20 cellular contexts compared by ENCODE assay signal in genomic region chr16:15913046-15913698, GRCh38. TPM values are rescaled to one million over a fixed set of nuclear protein-coding genes. Genes with fewer than 3 reads are reported as not detected.
A peak's percentile ranks its signal among the peaks of the same experiment; 100 is the strongest.
DNase-seq lines count a peak whose midpoint lies in the region; ATAC-seq, FAIRE-seq and TF ChIP-seq lines count a peak whose summit lies in the region.
"Had no signal": no experiment of that assay in that cellular context is flagged by ENCODE, and none has a peak within 500 bp of the region (broad histone marks: within the 10 kb centered on the region; RNA-seq: fewer than 3 reads in every experiment).

No MANE protein-coding gene starts in this region.

- H3K4me1 ChIP-seq in GM12878 (ENCODE audit: control insufficient read depth, insufficient read depth, low read length), result no peaks in the 10 kb centered on the region
- H3K4me1 ChIP-seq: esophagus squamous epithelium, parathyroid adenoma, testis had no signal

- H3K4me3 ChIP-seq in GM12878, result no peak overlapping the region
- H3K4me3 ChIP-seq: esophagus squamous epithelium, testis had no signal

- FAIRE-seq in GM12878 (lab: Jason Lieb, UNC), result no peak
- FAIRE-seq: D721Med, H1 had no signal

- WGBS in GM12878 (ENCODE audit: insufficient coverage, insufficient replicate concordance, low lambda C conversion rate, missing lambda C conversion rate), result 52% methylated on average over 7 of the region's 7 CpGs

- no peaks in the 10 kb centered on the region for H4K20me1 ChIP-seq in GM12878 (ENCODE audit: control insufficient read depth, insufficient read depth)

- DNase-seq in activated effector memory CD4-positive, alpha-beta T cell treated with anti-CD3 and anti-CD28 coated beads, Interleukin-2, amount 50 U/mL, for 16 hours, result peak; percentile 42
- DNase-seq in activated effector memory CD4-positive, alpha-beta T cell treated with Interleukin-2 at 50 U/mL for 16 hours, result no peak
- DNase-seq in NCI-H69 (lab: John Stamatoyannopoulos, UW) (peak; percentile 28), GM12878 (ENCODE audit: low read depth, low spot score) (no peak), posterior vena cava (ENCODE audit: low spot score) (peak; percentile 49), dedifferentiated amniotic fluid mesenchymal stem cell (ENCODE audit: extremely low spot score) (no peak), GDM1 (lab: John Stamatoyannopoulos, UW) (no peak)
- DNase-seq: activated CD4-positive, alpha-beta T cell treated with anti-CD3 and anti-CD28 coated beads for 4 hours; activated gamma-delta T cell; brain microvascular endothelial cell; esophagus squamous epithelium; NCI-H1930; NCI-H446 treated with DMSO at 0.1 percent for 48 hours; SHP77 treated with DMSO at 0.1 percent for 48 hours; stimulated activated CD4-positive, alpha-beta T cell treated with anti-CD3 and anti-CD28 coated beads, Interleukin-2, amount 100 ng/mL, for 48 hours; testis had no signal

- TF ChIP-seq RAD21 in GM12878 (IDR thresholded peaks at IDR 0.05; ENCODE audit: insufficient read depth, low read depth, low read length), result no peak

- POLR2A ChIA-PET in GM12878 (lab: Charles Lee), result interaction anchor here (0.7 kb wide), 1 partner anchor 29 kb away, joined by 3 read pairs; no protein-coding TSS in a partner anchor

- no peak overlapping the region for H3K4me2 ChIP-seq in GM12878 (ENCODE audit: control insufficient read depth, insufficient read depth)

- H3K36me3 ChIP-seq in GM12878 (ENCODE audit: control insufficient read depth in 2 of 2, insufficient read depth in 2 of 2, low read length in 1 of 2), result no peaks in the 10 kb centered on the region
- H3K36me3 ChIP-seq: brain microvascular endothelial cell, esophagus squamous epithelium had no signal

- TF ChIP-seq POLR2A in GM12878 (IDR thresholded peaks at IDR 0.05; ENCODE audit: low read depth, low read length), result no peak

- SMC1A ChIA-PET in GM12878 (lab: Charles Lee; ENCODE audit: uncharacterized antibody, unreplicated experiment), result no interaction called here

- H3K9ac ChIP-seq in GM12878 (ENCODE audit: control insufficient read depth, insufficient read depth, low read length), result no peak overlapping the region
- H3K9ac ChIP-seq: parathyroid adenoma had no signal

- intact Hi-C loops in GM12878 (cut with micrococcal nuclease; ENCODE audit: unreplicated experiment), result no loop called here
- intact Hi-C loops in posterior vena cava (cut with DNase I), result no loop called here

- TF ChIP-seq EP300 in GM12878 (IDR thresholded peaks at IDR 0.05; ENCODE audit: borderline replicate concordance in 1 of 2, control insufficient read depth in 1 of 2, low read depth in 2 of 2, low read length in 2 of 2), result no peak

- in situ Hi-C loops in GM12878 (cut with MboI), result no loop called here

- no TSS peak for BruUV-seq in GM12878 (replicated peaks; lab: Mats Ljungman, UMichigan)

- no peaks in the 10 kb centered on the region for H3K79me2 ChIP-seq in GM12878 (ENCODE audit: control insufficient read depth, insufficient read depth, low read length)
- H3K79me2 ChIP-seq: parathyroid adenoma had no signal

- RAD21 ChIA-PET in GM12878 (lab: Charles Lee; ENCODE audit: unreplicated experiment), result interaction anchor here (0.9 kb wide), 1 partner anchor 34 kb away, joined by 3 read pairs; no protein-coding TSS in a partner anchor

- no peak overlapping the region for H3K27ac ChIP-seq in GM12878 (ENCODE audit: control insufficient read depth, insufficient read depth)
- H3K27ac ChIP-seq: brain microvascular endothelial cell, esophagus squamous epithelium, parathyroid adenoma, testis had no signal

- no peaks in the 10 kb centered on the region for H3K27me3 ChIP-seq in GM12878 (replicated peaks in 1 of 2; ENCODE audit: control insufficient read depth in 2 of 2, insufficient read depth in 2 of 2, low read length in 1 of 2)
- H3K27me3 ChIP-seq: brain microvascular endothelial cell, esophagus squamous epithelium, testis had no signal

- H2AFZ ChIP-seq in GM12878 (ENCODE audit: control insufficient read depth, low read depth, low read length), result peak overlapping the region; percentile 20; the same call in 1 of the 2 replicates
- H2AFZ ChIP-seq: parathyroid adenoma had no signal

- no peak for ATAC-seq in GM12878
- no peak for ATAC-seq in GM18909 (IDR thresholded peaks at IDR 0.05; ENCODE audit: poor library complexity, unreplicated experiment)

- no peaks in the 10 kb centered on the region; the same call in 2 of the 3 replicates for H3K9me3 ChIP-seq in GM12878 (replicated peaks; ENCODE audit: control insufficient read depth, insufficient read depth, low read length)
- H3K9me3 ChIP-seq: esophagus squamous epithelium, testis had no signal

- CTCF ChIA-PET in GM12878 (lab: Yijun Ruan, JAX), result no interaction called here

- no peak for TF ChIP-seq CTCF in GM12878 (IDR thresholded peaks at IDR 0.05 in 2 of 3, conservative IDR thresholded peaks at IDR 0.05 in 1 of 3; ENCODE audit: control insufficient read depth in 2 of 3, extremely low read depth in 1 of 3, insufficient read depth in 1 of 3, low read depth in 3 of 3, low read length in 3 of 3)

TF ChIP-seq in GM12878, 131 proteins besides CTCF, POLR2A, EP300 and RAD21:
- TF ChIP-seq CEBPB (IDR thresholded peaks at IDR 0.05; ENCODE audit: borderline replicate concordance in 1 of 2, low read depth in 2 of 2, low read length in 2 of 2), result no peak
- TF ChIP-seq CBX5 (IDR thresholded peaks at IDR 0.05; ENCODE audit: low read depth), result no peak
- TF ChIP-seq CREB1 (IDR thresholded peaks at IDR 0.05; ENCODE audit: low read depth), result no peak
- TF ChIP-seq SMC3 (IDR thresholded peaks at IDR 0.05; ENCODE audit: borderline replicate concordance, low read length), result no peak
- no peak for TF ChIP-seq SREBF2 (IDR thresholded peaks at IDR 0.05; ENCODE audit: low read length)

RNA-seq across cellular contexts. Expression of gene CEP20, which starts 24.8 kb away (rescaled TPM):
- total RNA-seq in GM12878 (2013; cell fraction: nucleolus; rRNA removed), result 8.6 and 13.2 TPM in 2 replicates
- total RNA-seq in GM12878 (2014; rRNA removed), result 38.0 and 43.8 TPM in 2 replicates
- total RNA-seq in GM12878 (2014; rRNA removed; fragmentation: Illumina TruSeq; extraction: Trizol), result 52.1 and 53.0 TPM in 2 replicates
- total RNA-seq in GM12878 (2021), result 30.5 and 33.4 TPM in 2 replicates
- 18.6 TPM for polyA plus RNA-seq in GM12878 (2011; ENCODE audit: low read depth)
- polyA plus RNA-seq in GM12878 (2011; rRNA removed), result 57.8 and 87.4 TPM in 2 replicates
- 15.4 and 20.0 TPM in 2 replicates for polyA plus RNA-seq in GM12878 (2011; cell fraction: cytosol; rRNA removed)
- 5.6 and 7.0 TPM in 2 replicates for polyA plus RNA-seq in GM12878 (2011; cell fraction: nucleus; rRNA removed)
- 25.1 and 34.2 TPM in 2 replicates for polyA plus RNA-seq in GM12878 (2012)
- 52.2 and 70.3 TPM in 2 replicates for polyA plus RNA-seq in GM12878 (2014; fragmentation: Illumina TruSeq; extraction: Trizol)
- 10 to 100 TPM; 52.2 to 55.2 TPM for polyA plus RNA-seq in GM12878 (2014; fragmentation: Nextera tagmentation; extraction: Ambion mirVana)
- 23.6 and 33.7 TPM in 2 replicates for polyA plus RNA-seq in GM12878 (2014; rRNA removed)
- 10 to 100 TPM; 53.4 to 53.9 TPM for polyA plus RNA-seq in GM12878 (2016; fragmentation: Nextera tagmentation; extraction: Ambion mirVana)
- polyA minus RNA-seq in GM12878 (2011; rRNA and poly(A)+ RNA removed), result 19.6 and 49.7 TPM in 2 replicates
- 9.8 and 10.8 TPM in 2 replicates for polyA minus RNA-seq in GM12878 (2011; cell fraction: cytosol; rRNA and poly(A)+ RNA removed)
- 1.2 and 3.8 TPM in 2 replicates for polyA minus RNA-seq in GM12878 (2011; cell fraction: nucleus; rRNA and poly(A)+ RNA removed)
- 10 to 100 TPM; 25.7 to 25.8 TPM for total RNA-seq in posterior vena cava

RNA-seq across cellular contexts. Expression of gene ABCC1, which starts 36.2 kb away (rescaled TPM):
- total RNA-seq in GM12878 (2013; cell fraction: nucleolus; rRNA removed), result 142 and 148 TPM in 2 replicates
- 18.9 and 21.8 TPM in 2 replicates for total RNA-seq in GM12878 (2014; rRNA removed)
- 12.1 and 12.2 TPM in 2 replicates for total RNA-seq in GM12878 (2014; rRNA removed; fragmentation: Illumina TruSeq; extraction: Trizol)
- 41.7 and 44.6 TPM in 2 replicates for total RNA-seq in GM12878 (2021)
- polyA plus RNA-seq in GM12878 (2011; ENCODE audit: low read depth), result 20.3 TPM
- polyA plus RNA-seq in GM12878 (2011; rRNA removed), result 15.3 and 27.5 TPM in 2 replicates
- polyA plus RNA-seq in GM12878 (2011; cell fraction: cytosol; rRNA removed), result 26.7 and 30.6 TPM in 2 replicates
- 92.6 and 98.5 TPM in 2 replicates for polyA plus RNA-seq in GM12878 (2011; cell fraction: nucleus; rRNA removed)
- 27.1 and 43.7 TPM in 2 replicates for polyA plus RNA-seq in GM12878 (2012)
- polyA plus RNA-seq in GM12878 (2014; fragmentation: Illumina TruSeq; extraction: Trizol), result 19.1 and 21.7 TPM in 2 replicates
- 1 to 10 TPM; 3.2 to 4.8 TPM for polyA plus RNA-seq in GM12878 (2014; fragmentation: Nextera tagmentation; extraction: Ambion mirVana)
- 16.9 and 20.6 TPM in 2 replicates for polyA plus RNA-seq in GM12878 (2014; rRNA removed)
- 10 to 100 TPM in 1 of 2 experiments, 1 to 10 TPM in 1; 4.0 to 10.1 TPM for polyA plus RNA-seq in GM12878 (2016; fragmentation: Nextera tagmentation; extraction: Ambion mirVana)
- polyA minus RNA-seq in GM12878 (2011; rRNA and poly(A)+ RNA removed), result 84.9 and 110 TPM in 2 replicates
- 20.8 and 28.8 TPM in 2 replicates for polyA minus RNA-seq in GM12878 (2011; cell fraction: cytosol; rRNA and poly(A)+ RNA removed)
- polyA minus RNA-seq in GM12878 (2011; cell fraction: nucleus; rRNA and poly(A)+ RNA removed), result 39.2 and 69.1 TPM in 2 replicates
- total RNA-seq in posterior vena cava, result 10 to 100 TPM; 26.2 to 27.8 TPM

RNA-seq across cellular contexts. Expression of gene MYH11, which starts 56.3 kb away (rescaled TPM):
- total RNA-seq in GM12878 (2013; cell fraction: nucleolus; rRNA removed), result not detected in 2 replicates
- total RNA-seq in GM12878 (2014; rRNA removed) (under 0.01 and 0.06 TPM in 2 replicates), GM12878 (2014; rRNA removed; fragmentation: Illumina TruSeq; extraction: Trizol) (0.05 and 0.13 TPM in 2 replicates), GM12878 (2021) (0.41 and 0.58 TPM in 2 replicates), posterior vena cava (1,000 to 10,000 TPM; 1,932 to 2,544 TPM)
- 0.18 TPM for polyA plus RNA-seq in GM12878 (2011; ENCODE audit: low read depth)
- polyA plus RNA-seq in GM12878 (2011; rRNA removed) (not detected in 2 replicates), GM12878 (2014; fragmentation: Illumina TruSeq; extraction: Trizol) (0.01 TPM in 1 of 2 replicates, not detected in the other), GM12878 (2014; fragmentation: Nextera tagmentation; extraction: Ambion mirVana) (under 1 TPM; 0.05 to 0.40 TPM), GM12878 (2014; rRNA removed) (0.01 TPM in 1 of 2 replicates, not detected in the other), GM12878 (2016; fragmentation: Nextera tagmentation; extraction: Ambion mirVana) (1 to 10 TPM in 1 of 2 experiments, under 1 TPM in 1; 0.88 to 1.9 TPM)
- polyA plus RNA-seq in GM12878 (2011; cell fraction: cytosol; rRNA removed), result not detected in 2 replicates
- polyA plus RNA-seq in GM12878 (2011; cell fraction: nucleus; rRNA removed), result not detected in 2 replicates
- polyA plus RNA-seq in GM12878 (2012), result 0.31 and 0.85 TPM in 2 replicates
- polyA minus RNA-seq in GM12878 (2011; rRNA and poly(A)+ RNA removed), result not detected in 2 replicates
- polyA minus RNA-seq in GM12878 (2011; cell fraction: cytosol; rRNA and poly(A)+ RNA removed), result not detected in 2 replicates
- not detected in 2 replicates for polyA minus RNA-seq in GM12878 (2011; cell fraction: nucleus; rRNA and poly(A)+ RNA removed)

Comparison
In these comparisons a context has a peak if more than half of its experiments do, and no peak if none do; other contexts are left out.
1. DNase-seq: peak in activated effector memory CD4-positive, alpha-beta T cell treated with anti-CD3 and anti-CD28 coated beads, Interleukin-2, amount 50 U/mL, for 16 hours (single experiment), NCI-H69 (single experiment) and posterior vena cava (single experiment); none in activated effector memory CD4-positive, alpha-beta T cell treated with Interleukin-2 at 50 U/mL for 16 hours (single experiment), GM12878 (single experiment), dedifferentiated amniotic fluid mesenchymal stem cell (single experiment) and GDM1 (single experiment).
2. RNA of gene MYH11, which starts 56.3 kb away (total RNA-seq): 1,932 to 2,544 TPM in posterior vena cava; under 0.01 to 0.58 TPM in GM12878; every median in the first group is over 1,000 times any median in the second.